8 cellular contexts compared by ENCODE assay signal in the genomic region with DNA sequence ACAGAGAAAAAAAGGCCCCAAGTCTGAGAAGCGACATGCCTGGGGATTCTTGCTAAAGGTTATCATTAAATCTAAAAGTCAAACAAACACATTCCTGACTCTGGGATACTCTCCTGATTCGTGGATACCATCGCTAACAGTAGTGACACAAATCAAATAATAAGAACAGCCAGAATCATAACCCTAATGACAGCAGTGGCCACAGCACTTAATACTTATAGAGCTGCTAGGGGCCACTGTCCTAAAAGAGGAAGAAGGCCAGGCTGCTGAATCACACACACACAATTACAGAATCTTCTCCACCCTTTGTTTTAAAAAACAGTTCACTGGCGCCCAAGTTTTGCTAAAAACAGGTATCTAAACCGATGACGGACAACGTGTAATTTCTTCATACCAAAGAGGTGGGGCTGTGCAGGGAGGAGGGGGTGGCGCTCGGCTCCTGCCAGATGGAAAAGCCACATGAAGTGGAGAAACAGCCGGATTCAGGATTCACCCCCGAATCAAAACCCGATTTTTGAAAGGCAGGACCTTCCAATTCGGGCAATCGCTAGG. TPM values are rescaled to one million over a fixed set of nuclear protein-coding genes. Genes with fewer than 3 reads are reported as not detected.
DNase-seq lines count a peak whose midpoint lies in the region; ATAC-seq and TF ChIP-seq lines count a peak whose summit lies in the region.

No MANE protein-coding gene starts in this region.

- H3K4me1 Mint-ChIP-seq in CD4-positive, CD25-positive, alpha-beta regulatory T cell, result peaks cover 9 to 52% (median 34%) of the 10 kb centered on the region in 4 donors
- peaks cover 29% of the 10 kb centered on the region for H3K4me1 Mint-ChIP-seq in HFFc6 (ENCODE audit: low read depth)

- no peaks in the 10 kb centered on the region for H3K36me3 Mint-ChIP-seq in CD4-positive, CD25-positive, alpha-beta regulatory T cell
- no peaks in the 10 kb centered on the region for H3K36me3 Mint-ChIP-seq in HFFc6 (ENCODE audit: low read depth)

- H3K27me3 Mint-ChIP-seq in CD4-positive, CD25-positive, alpha-beta regulatory T cell, result peaks cover 10% of the 10 kb centered on the region
- H3K27me3 Mint-ChIP-seq in HFFc6 (ENCODE audit: insufficient read depth), result no peaks in the 10 kb centered on the region; the same call in none of the 2 replicates

- H3K9ac ChIP-seq in liver (ENCODE audit: low read depth in 1 of 2, low read length in 2 of 2), result peak overlapping the region; percentile 97 to 99

- 2% methylated on average over 14 of the region's 14 CpGs for WGBS in liver
- 3% methylated on average over 14 of the region's 14 CpGs for WGBS in suprapubic skin

- TF ChIP-seq CTCF in HFFc6 (IDR thresholded peaks at IDR 0.05) (no peak), choroid plexus epithelial cell (conservative IDR thresholded peaks at IDR 0.05; ENCODE audit: low read depth, low read length) (no peak), liver (IDR thresholded peaks at IDR 0.05; ENCODE audit: low read depth, low read length, missing input control) (no peak), suprapubic skin (IDR thresholded peaks at IDR 0.05) (no peak)

- peak overlapping the region; percentile 93 to 95 (median 93) for H3K4me3 Mint-ChIP-seq in CD4-positive, CD25-positive, alpha-beta regulatory T cell
- peak overlapping the region; percentile 99 for H3K4me3 Mint-ChIP-seq in HFFc6

- no peaks in the 10 kb centered on the region for H3K9me3 ChIP-seq in CD4-positive, CD25-positive, alpha-beta regulatory T cell (ENCODE audit: control insufficient read depth in 2 of 2, low read length in 2 of 2)
- no peaks in the 10 kb centered on the region for H3K9me3 ChIP-seq in SJSA1 (replicated peaks)
- H3K9me3 ChIP-seq in liver (ENCODE audit: control insufficient read depth in 4 of 4, low read length in 3 of 4), result no peaks in the 10 kb centered on the region
- no peaks in the 10 kb centered on the region for H3K9me3 ChIP-seq in suprapubic skin

- no peak for TF ChIP-seq EP300 in suprapubic skin (IDR thresholded peaks at IDR 0.05)

- TF ChIP-seq POLR2A in suprapubic skin (IDR thresholded peaks at IDR 0.05), result no peak

- H3K4me3 ChIP-seq in CD4-positive, CD25-positive, alpha-beta regulatory T cell (ENCODE audit: low read depth, low read length), result peak overlapping the region; percentile 87
- H3K4me3 ChIP-seq in SJSA1 (peak overlapping the region; percentile 99), choroid plexus epithelial cell (ENCODE audit: low read depth, low read length) (peak overlapping the region; percentile 67), liver (ENCODE audit: low read depth in 1 of 3, low read length in 3 of 3) (peak overlapping the region; percentile 83 to 93 (median 89)), suprapubic skin (peak overlapping the region; percentile 99)

- no peaks in the 10 kb centered on the region for H3K27me3 ChIP-seq in CD4-positive, CD25-positive, alpha-beta regulatory T cell (ENCODE audit: control insufficient read depth, insufficient read depth, low read length)
- H3K27me3 ChIP-seq in SJSA1 (replicated peaks) (no peaks in the 10 kb centered on the region), liver (ENCODE audit: control insufficient read depth in 4 of 4, insufficient read depth in 4 of 4, low read length in 3 of 4) (no peaks in the 10 kb centered on the region), suprapubic skin (no peaks in the 10 kb centered on the region)

- ATAC-seq in CD4-positive, CD25-positive, alpha-beta regulatory T cell (ENCODE audit: low read depth in 2 of 2), result peak in 1 of 2 donors; percentile 5

- H3K9me3 Mint-ChIP-seq in CD4-positive, CD25-positive, alpha-beta regulatory T cell, result peaks cover 0 to 1% (median 0%) of the 10 kb centered on the region in 7 donors
- H3K9me3 Mint-ChIP-seq in HFFc6, result no peaks in the 10 kb centered on the region

- DNase-seq in CD4-positive, CD25-positive, alpha-beta regulatory T cell, result peak in 1 of 3 donors; percentile 21
- DNase-seq in HFFc6 (peak; percentile 34), SJSA1 (ENCODE audit: low read depth in 1 of 2, low spot score in 2 of 2) (peak; percentile 44 to 65), choroid plexus epithelial cell (ENCODE audit: low read depth) (peak; percentile 62), suprapubic skin (ENCODE audit: low spot score in 2 of 2) (peak in 1 of 2 donors; percentile 80), NK-92 (lab: John Stamatoyannopoulos, UW; ENCODE audit: unreplicated experiment) (no peak), T-helper 9 cell (no peak)

- H3K4me1 ChIP-seq in CD4-positive, CD25-positive, alpha-beta regulatory T cell (ENCODE audit: control insufficient read depth, insufficient read depth, low read length, poor library complexity, severe bottlenecking), result peaks cover 34% of the 10 kb centered on the region
- peaks cover 27% of the 10 kb centered on the region for H3K4me1 ChIP-seq in SJSA1 (replicated peaks)
- peaks cover 3 to 33% (median 24%) of the 10 kb centered on the region in 4 donors for H3K4me1 ChIP-seq in liver (ENCODE audit: control insufficient read depth in 4 of 4, insufficient read depth in 4 of 4, low read length in 3 of 4)
- H3K4me1 ChIP-seq in suprapubic skin, result peaks cover 31% of the 10 kb centered on the region

- peaks cover 2% of the 10 kb centered on the region for H3K36me3 ChIP-seq in CD4-positive, CD25-positive, alpha-beta regulatory T cell (ENCODE audit: control insufficient read depth, insufficient read depth, low read length)
- H3K36me3 ChIP-seq in SJSA1 (peaks cover 17% of the 10 kb centered on the region), liver (ENCODE audit: control insufficient read depth in 4 of 4, insufficient read depth in 3 of 4, low read depth in 1 of 4, low read length in 3 of 4) (no peaks in the 10 kb centered on the region), suprapubic skin (peaks cover 8% of the 10 kb centered on the region)

- TF ChIP-seq RAD21 in liver (IDR thresholded peaks at IDR 0.05), result no peak

- peak overlapping the region; percentile 78 to 94 (median 91) for H3K27ac Mint-ChIP-seq in CD4-positive, CD25-positive, alpha-beta regulatory T cell
- peak overlapping the region; percentile 98 for H3K27ac Mint-ChIP-seq in HFFc6

- peak overlapping the region; percentile 74 for H3K27ac ChIP-seq in CD4-positive, CD25-positive, alpha-beta regulatory T cell (ENCODE audit: insufficient read depth, low read length, poor library complexity, severe bottlenecking)
- H3K27ac ChIP-seq in SJSA1, result peak overlapping the region; percentile 98
- H3K27ac ChIP-seq in liver (ENCODE audit: low read depth in 1 of 2, low read length in 2 of 2), result peak overlapping the region; percentile 96 to 99
- peak overlapping the region; percentile 100 for H3K27ac ChIP-seq in suprapubic skin

TF ChIP-seq in liver, 16 proteins besides CTCF, POLR2A, EP300 and RAD21:
- TF ChIP-seq RXRA (IDR thresholded peaks at IDR 0.05), result no peak
- TF ChIP-seq FOXA1 (IDR thresholded peaks at IDR 0.05), result no peak
- no peak for TF ChIP-seq JUND (IDR thresholded peaks at IDR 0.05)
- TF ChIP-seq GABPA (IDR thresholded peaks at IDR 0.05 in 1 of 2, conservative IDR thresholded peaks at IDR 0.05 in 1 of 2), result no peak
- TF ChIP-seq, protein P1, sequence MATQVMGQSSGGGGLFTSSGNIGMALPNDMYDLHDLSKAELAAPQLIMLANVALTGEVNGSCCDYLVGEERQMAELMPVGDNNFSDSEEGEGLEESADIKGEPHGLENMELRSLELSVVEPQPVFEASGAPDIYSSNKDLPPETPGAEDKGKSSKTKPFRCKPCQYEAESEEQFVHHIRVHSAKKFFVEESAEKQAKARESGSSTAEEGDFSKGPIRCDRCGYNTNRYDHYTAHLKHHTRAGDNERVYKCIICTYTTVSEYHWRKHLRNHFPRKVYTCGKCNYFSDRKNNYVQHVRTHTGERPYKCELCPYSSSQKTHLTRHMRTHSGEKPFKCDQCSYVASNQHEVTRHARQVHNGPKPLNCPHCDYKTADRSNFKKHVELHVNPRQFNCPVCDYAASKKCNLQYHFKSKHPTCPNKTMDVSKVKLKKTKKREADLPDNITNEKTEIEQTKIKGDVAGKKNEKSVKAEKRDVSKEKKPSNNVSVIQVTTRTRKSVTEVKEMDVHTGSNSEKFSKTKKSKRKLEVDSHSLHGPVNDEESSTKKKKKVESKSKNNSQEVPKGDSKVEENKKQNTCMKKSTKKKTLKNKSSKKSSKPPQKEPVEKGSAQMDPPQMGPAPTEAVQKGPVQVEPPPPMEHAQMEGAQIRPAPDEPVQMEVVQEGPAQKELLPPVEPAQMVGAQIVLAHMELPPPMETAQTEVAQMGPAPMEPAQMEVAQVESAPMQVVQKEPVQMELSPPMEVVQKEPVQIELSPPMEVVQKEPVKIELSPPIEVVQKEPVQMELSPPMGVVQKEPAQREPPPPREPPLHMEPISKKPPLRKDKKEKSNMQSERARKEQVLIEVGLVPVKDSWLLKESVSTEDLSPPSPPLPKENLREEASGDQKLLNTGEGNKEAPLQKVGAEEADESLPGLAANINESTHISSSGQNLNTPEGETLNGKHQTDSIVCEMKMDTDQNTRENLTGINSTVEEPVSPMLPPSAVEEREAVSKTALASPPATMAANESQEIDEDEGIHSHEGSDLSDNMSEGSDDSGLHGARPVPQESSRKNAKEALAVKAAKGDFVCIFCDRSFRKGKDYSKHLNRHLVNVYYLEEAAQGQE (IDR thresholded peaks at IDR 0.05), result no peak
- peak; percentile 45 for TF ChIP-seq SP1 (IDR thresholded peaks at IDR 0.05)
- TF ChIP-seq NR2F2 (IDR thresholded peaks at IDR 0.05), result peak; percentile 34

RNA-seq across cellular contexts. Expression of gene CLIP1, which starts 1.1 kb away (rescaled TPM):
- 99.8 TPM for total RNA-seq in CD4-positive, CD25-positive, alpha-beta regulatory T cell
- 10 to 100 TPM; 17.1 to 19.2 (median 18.3) TPM for polyA plus RNA-seq in CD4-positive, CD25-positive, alpha-beta regulatory T cell
- total RNA-seq in HFFc6 (2021; fragmentation: NEBNext Ultra II Directional; extraction: Animal tissue kit (Norgen Biotek cat#: 25700)), result 10 to 100 TPM; 62.5 to 71.9 (median 69.1) TPM
- 33.7 and 41.3 TPM in 2 replicates for total RNA-seq in SJSA1 (2014; rRNA removed; shearing (Covaris generic))
- total RNA-seq in liver (10 to 100 TPM; 19.9 to 41.9 TPM), suprapubic skin (100 to 1,000 TPM; 107 to 170 (median 149) TPM)
- 10 to 100 TPM; 13.0 to 32.2 TPM for polyA plus RNA-seq in liver

Comparison
In these comparisons a context has a peak if more than half of its experiments do, and no peak if none do; other contexts are left out.
1. DNase-seq: peak in HFFc6 (single experiment), SJSA1 (2 of 2) and choroid plexus epithelial cell (single experiment); none in NK-92 (single experiment) and T-helper 9 cell (single experiment).
2. Peak in every context shown above with its lines, with median percentiles within 50 percentile points of each other: H3K27ac ChIP-seq and H3K4me3 ChIP-seq.